Comparison of ENCODE assay signal across 29 cellular contexts in genomic region chr13:109517516-109517915, GRCh38.
A peak's percentile ranks its signal among the peaks of the same experiment; 100 is the strongest.
DNase-seq lines count a peak whose midpoint lies in the region; ATAC-seq and TF ChIP-seq lines count a peak whose summit lies in the region.
"Had no signal": no experiment of that assay in that cellular context is flagged by ENCODE, and none has a peak within 500 bp of the region (broad histone marks: within the 10 kb centered on the region; RNA-seq: fewer than 3 reads in every experiment).

No MANE protein-coding gene starts in this region.

- intact Hi-C loops in spleen (cut with DNase I; ENCODE audit: low total_unique reads) = no loop called here

- ATAC-seq in GM19455 (IDR thresholded peaks at IDR 0.05; ENCODE audit: unreplicated experiment) = no peak
- ATAC-seq: activated CD8-positive, alpha-beta memory T cell treated with anti-CD3 and anti-CD28 coated beads, Interleukin-2, amount 10 ng/mL, durations not matched to agents 7 days and 5 days; activated T-cell treated with anti-CD3 and anti-CD28 coated beads, Interleukin-2, amount 50 U/mL, for 4 hours; naive thymus-derived CD8-positive, alpha-beta T cell had no signal

- peak; percentile 22 for DNase-seq in DMS53 (lab: John Stamatoyannopoulos, UW)
- DNase-seq in DMS53 treated with DMSO at 0.1 percent for 48 hours (lab: John Stamatoyannopoulos, UW; ENCODE audit: unreplicated experiment) = no peak
- DNase-seq in foreskin fibroblast = peak; percentile 21 to 47
- no peak for DNase-seq in activated CD4-positive, alpha-beta T cell treated with anti-CD3 and anti-CD28 coated beads for 4 hours
- no peak for DNase-seq in spleen
- DNase-seq in NCI-H187 (lab: John Stamatoyannopoulos, UW) = no peak
- DNase-seq: activated CD4-positive, alpha-beta T cell treated with anti-CD3 and anti-CD28 coated beads, Interleukin-2, amount 50 U/mL, for 4 hours; activated CD8-positive, alpha-beta memory T cell treated with anti-CD3 and anti-CD28 coated beads, Interleukin-2, amount 10 ng/mL, durations not matched to agents 7 days and 5 days; activated gamma-delta T cell; activated T-cell treated with anti-CD3 and anti-CD28 coated beads, Interleukin-2, amount 50 U/mL, for 4 hours; Calu3; colonic mucosa; DND-41; effector CD4-positive, alpha-beta T cell; head of caudate nucleus; naive thymus-derived CD8-positive, alpha-beta T cell; NCI-H1048; NCI-H1694; NCI-H2171; NCI-H510A; occipital lobe; RPMI8226; sigmoid colon; stimulated activated CD4-positive, alpha-beta T cell treated with anti-CD3 and anti-CD28 coated beads, Interleukin-4, amount 100 ng/mL, for 4 hours; trophoblast cell had no signal

- H3K27me3 ChIP-seq in spleen (replicated peaks in 1 of 7) = no peaks in the 10 kb centered on the region
- H3K27me3 ChIP-seq: colonic mucosa, sigmoid colon had no signal

- H3K9me3 ChIP-seq in spleen = no peaks in the 10 kb centered on the region
- H3K9me3 ChIP-seq: colonic mucosa, prostate gland, sigmoid colon had no signal

- H3K27ac ChIP-seq in angular gyrus (ENCODE audit: low read depth, low read length) (peak overlapping the region; percentile 24), spleen (no peak overlapping the region)
- H3K27ac ChIP-seq: 22Rv1, colonic mucosa, prostate gland, sigmoid colon had no signal

- H3K36me3 ChIP-seq in spleen = no peaks in the 10 kb centered on the region
- H3K36me3 ChIP-seq: colonic mucosa, prostate gland, sigmoid colon had no signal

- no peak for TF ChIP-seq POLR2A in spleen (IDR thresholded peaks at IDR 0.05)

- H3K4me3 ChIP-seq in foreskin fibroblast (ENCODE audit: low read depth in 1 of 2, low read length in 2 of 2) = no peak overlapping the region
- no peak overlapping the region for H3K4me3 ChIP-seq in spleen
- H3K4me3 ChIP-seq: colonic mucosa, prostate gland, sigmoid colon had no signal

- TF ChIP-seq CTCF in foreskin fibroblast (IDR thresholded peaks at IDR 0.05; ENCODE audit: low read depth, low read length) (no peak), spleen (IDR thresholded peaks at IDR 0.05 in 8 of 11, conservative IDR thresholded peaks at IDR 0.05 in 3 of 11) (no peak)

- no peaks in the 10 kb centered on the region for H3K4me1 ChIP-seq in spleen
- H3K4me1 ChIP-seq: colonic mucosa, prostate gland, sigmoid colon had no signal

Comparison
In these comparisons a context has a peak if more than half of its experiments do, and no peak if none do; other contexts are left out.
1. DNase-seq: peak in DMS53 (single experiment) and foreskin fibroblast (2 of 2); none in DMS53 treated with DMSO at 0.1 percent for 48 hours (single experiment), activated CD4-positive, alpha-beta T cell treated with anti-CD3 and anti-CD28 coated beads for 4 hours (0 of 2), spleen (single experiment) and NCI-H187 (0 of 2).